Comparison of ENCODE assay signal across 33 cellular contexts in the genomic region with DNA sequence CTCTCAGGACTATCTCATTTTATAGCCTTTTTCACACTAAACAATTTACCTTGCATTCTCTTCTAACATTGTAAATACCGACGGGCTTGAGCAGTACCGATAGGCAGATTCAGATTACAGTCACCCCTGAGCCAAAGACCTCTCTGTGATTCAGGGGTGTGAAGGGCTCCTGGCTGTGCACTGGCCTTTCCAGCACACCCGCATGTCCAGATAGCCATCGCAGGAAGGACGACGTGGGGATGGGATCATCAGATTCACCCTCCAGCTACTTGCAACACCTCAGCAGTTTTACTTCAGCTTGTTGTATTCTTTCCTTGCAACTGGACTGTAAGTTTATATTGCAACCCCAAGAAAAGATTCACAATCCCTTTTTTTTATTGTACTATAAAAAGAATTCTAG.
"Had no signal": no experiment of that assay in that cellular context is flagged by ENCODE, and none has a peak within 500 bp of the region (broad histone marks: within the 10 kb centered on the region; RNA-seq: fewer than 3 reads in every experiment).

No MANE protein-coding gene starts in this region.

- DNase-seq: activated B cell treated with CpG ODN at 0.5 μM for 24 hours; activated CD4-positive, alpha-beta T cell treated with anti-CD3 and anti-CD28 coated beads for 48 hours; activated CD4-positive, alpha-beta T cell treated with anti-CD3 and anti-CD28 coated beads, Interleukin-2, amount 50 U/mL, for 1 hour; activated CD4-positive, alpha-beta T cell treated with anti-CD3 and anti-CD28 coated beads, Interleukin-2, amount 50 U/mL, for 48 hours; activated CD8-positive, alpha-beta memory T cell treated with anti-CD3 and anti-CD28 coated beads for 24 hours; activated effector memory CD4-positive, alpha-beta T cell treated with anti-CD3 and anti-CD28 coated beads, Interleukin-2, amount 50 U/mL, for 16 hours; activated naive CD4-positive, alpha-beta T cell treated with anti-CD3 and anti-CD28 coated beads for 36 hours; activated T-cell treated with anti-CD3 and anti-CD28 coated beads, Interleukin-2, amount 50 U/mL, for 4 hours; dermis blood vessel endothelial cell; effector CD4-positive, alpha-beta T cell; effector memory CD8-positive, alpha-beta T cell; erythroblast; foreskin keratinocyte; gastrocnemius medialis; glutamatergic neuron; heart left ventricle; T-cell; T1000; WERI-Rb-1 had no signal

- H3K4me1 ChIP-seq: ascending aorta, breast epithelium, esophagus muscularis mucosa, foreskin keratinocyte, gastrocnemius medialis had no signal

- H3K9me3 ChIP-seq: ascending aorta, breast epithelium, esophagus muscularis mucosa, gastrocnemius medialis, heart left ventricle had no signal

- H3K4me1 Mint-ChIP-seq: brain; central memory CD8-positive, alpha-beta T cell had no signal

- H3K27ac ChIP-seq: ascending aorta, breast epithelium, cardiac muscle cell, coronary artery, esophagus muscularis mucosa, foreskin keratinocyte, gastrocnemius medialis, heart left ventricle, WERI-Rb-1 had no signal

- H3K27me3 Mint-ChIP-seq: activated B cell treated with CpG ODN at 0.5 μM for 24 hours; activated naive CD8-positive, alpha-beta T cell treated with anti-CD3 and anti-CD28 coated beads for 36 hours had no signal

- H3K36me3 ChIP-seq: ascending aorta, breast epithelium, cardiac muscle cell, esophagus muscularis mucosa, gastrocnemius medialis, heart left ventricle, WERI-Rb-1 had no signal

- H3K4me3 ChIP-seq: ascending aorta, breast epithelium, cardiac muscle cell, coronary artery, esophagus muscularis mucosa, gastrocnemius medialis, heart left ventricle had no signal

- H3K4me3 Mint-ChIP-seq: activated CD8-positive, alpha-beta T cell treated with anti-CD3 and anti-CD28 coated beads for 36 hours; activated naive CD4-positive, alpha-beta T cell treated with anti-CD3 and anti-CD28 coated beads for 36 hours; activated naive CD4-positive, alpha-beta T cell treated with anti-CD3 and anti-CD28 coated beads, Interleukin-2, amount 50 U/mL, for 24 hours; activated naive CD8-positive, alpha-beta T cell treated with anti-CD3 and anti-CD28 coated beads for 36 hours; activated T-cell treated with anti-CD3 and anti-CD28 coated beads, Interleukin-2, amount 50 U/mL, for 4 hours; brain; central memory CD8-positive, alpha-beta T cell; effector memory CD8-positive, alpha-beta T cell; T-cell; T-helper 1 cell treated with Interleukin-12 subunit alpha and Interleukin-12 subunit beta and Interleukin-4 antibody, amounts not matched to agents 30 μg/mL and 1 μg/mL, for 36 hours had no signal

- ATAC-seq: activated CD4-positive, CD25-positive, alpha-beta regulatory T cell treated with anti-CD3 and anti-CD28 coated beads, Interleukin-2, amount 50 U/mL, for 24 hours; activated T-cell treated with anti-CD3 and anti-CD28 coated beads, Interleukin-2, amount 50 U/mL, for 4 hours; effector memory CD8-positive, alpha-beta T cell; foreskin keratinocyte; gastrocnemius medialis; heart left ventricle; T-cell had no signal

- H3K27me3 ChIP-seq: ascending aorta, breast epithelium, cardiac muscle cell, gastrocnemius medialis had no signal

- H3K36me3 Mint-ChIP-seq: activated naive CD4-positive, alpha-beta T cell treated with anti-CD3 and anti-CD28 coated beads, Interleukin-2, amount 50 U/mL, for 24 hours; activated naive CD8-positive, alpha-beta T cell treated with anti-CD3 and anti-CD28 coated beads for 36 hours; brain; T-cell had no signal

- H3K9me3 Mint-ChIP-seq: activated B cell treated with CpG ODN at 0.5 μM for 24 hours; activated CD8-positive, alpha-beta T cell treated with anti-CD3 and anti-CD28 coated beads for 36 hours; activated naive CD4-positive, alpha-beta T cell treated with anti-CD3 and anti-CD28 coated beads for 36 hours; activated naive CD4-positive, alpha-beta T cell treated with anti-CD3 and anti-CD28 coated beads, Interleukin-2, amount 50 U/mL, for 24 hours; activated naive CD8-positive, alpha-beta T cell treated with anti-CD3 and anti-CD28 coated beads for 36 hours; activated T-cell treated with anti-CD3 and anti-CD28 coated beads, Interleukin-2, amount 50 U/mL, for 4 hours; activated T-helper 2 cell treated with anti-CD3 and anti-CD28 coated beads, Interferon-gamma antibody, Interleukin-2, Interleukin-4, amounts not matched to agents 10 μg/mL and 5 μg/mL and 100 μg/mL, durations not matched to agents 14 hours and 24 hours and 36 hours; brain; central memory CD8-positive, alpha-beta T cell; effector memory CD8-positive, alpha-beta T cell; T-cell; T-helper 1 cell treated with Interleukin-12 subunit alpha and Interleukin-12 subunit beta and Interleukin-4 antibody, amounts not matched to agents 30 μg/mL and 1 μg/mL, for 36 hours; T-helper 2 cell treated with Interferon-gamma antibody and Interleukin-4, amounts not matched to agents 5 μg/mL and 100 μg/mL, for 36 hours had no signal

- H3K27ac Mint-ChIP-seq: activated CD8-positive, alpha-beta T cell treated with anti-CD3 and anti-CD28 coated beads for 36 hours; activated naive CD4-positive, alpha-beta T cell treated with anti-CD3 and anti-CD28 coated beads for 36 hours; activated naive CD4-positive, alpha-beta T cell treated with anti-CD3 and anti-CD28 coated beads, Interleukin-2, amount 50 U/mL, for 24 hours; activated naive CD8-positive, alpha-beta T cell treated with anti-CD3 and anti-CD28 coated beads for 36 hours; activated T-helper 2 cell treated with anti-CD3 and anti-CD28 coated beads, Interferon-gamma antibody, Interleukin-2, Interleukin-4, amounts not matched to agents 10 μg/mL and 5 μg/mL and 100 μg/mL, durations not matched to agents 14 hours and 24 hours and 36 hours; brain; T-cell; T-helper 1 cell treated with Interleukin-12 subunit alpha and Interleukin-12 subunit beta and Interleukin-4 antibody, amounts not matched to agents 30 μg/mL and 1 μg/mL, for 36 hours; T-helper 2 cell treated with Interferon-gamma antibody and Interleukin-4, amounts not matched to agents 5 μg/mL and 100 μg/mL, for 36 hours had no signal
